Comparison of ENCODE assay signal across 1 cellular context in the genomic region with DNA sequence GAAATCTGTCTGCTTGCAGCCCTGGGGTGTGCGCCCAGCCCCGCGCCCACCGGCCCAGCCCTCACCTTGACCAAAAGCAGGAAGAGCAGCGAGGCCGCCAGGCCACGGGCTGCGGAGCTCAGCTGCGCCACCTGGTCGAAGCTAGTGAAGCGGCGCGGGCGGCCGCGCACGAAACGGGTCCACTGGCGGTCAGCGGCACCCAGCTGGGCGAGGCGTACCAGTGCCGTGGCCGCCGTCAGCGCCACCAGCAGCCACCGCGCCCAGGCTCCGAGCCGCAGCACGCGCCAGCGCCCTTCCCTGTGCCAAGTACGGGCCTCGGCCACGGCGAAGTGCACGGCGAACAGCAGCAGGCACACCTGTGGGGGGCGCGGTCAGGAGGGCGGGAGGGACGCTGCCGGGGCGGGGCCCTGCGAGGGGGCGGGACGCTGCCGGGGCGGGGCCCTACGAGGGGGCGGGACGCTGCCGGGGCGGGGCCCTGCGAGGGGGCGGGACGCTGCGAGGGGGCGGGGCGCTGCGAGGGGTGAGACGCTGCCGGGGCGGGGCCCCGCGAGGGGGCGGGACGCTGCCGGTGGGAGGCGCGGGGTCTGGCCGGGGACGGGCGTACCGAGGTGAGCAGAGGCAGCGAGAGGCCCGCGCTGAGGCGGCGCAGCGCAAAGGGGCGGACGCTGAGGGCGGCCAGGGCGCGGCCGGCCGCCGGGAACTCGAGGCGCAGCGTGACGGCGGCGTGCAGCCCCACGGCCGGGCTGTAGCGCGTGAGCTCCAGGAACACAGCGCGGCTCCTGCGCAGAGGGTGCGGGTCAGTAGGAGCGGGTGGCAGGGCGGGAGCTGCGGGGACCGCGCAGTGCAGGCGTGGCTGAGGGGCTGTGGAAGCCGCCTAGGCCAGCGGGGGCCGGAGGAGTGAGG.
TF ChIP-seq lines count a peak whose summit lies in the region.

No MANE protein-coding gene starts in this region.

TF ChIP-seq in HepG2, 621 proteins besides CTCF, POLR2A, EP300 and RAD21:
- TF ChIP-seq FIP1L1 (IDR thresholded peaks at IDR 0.05; ENCODE audit: borderline replicate concordance, insufficient read depth, low read depth, low read length), result no peak
- TF ChIP-seq, protein P1, sequence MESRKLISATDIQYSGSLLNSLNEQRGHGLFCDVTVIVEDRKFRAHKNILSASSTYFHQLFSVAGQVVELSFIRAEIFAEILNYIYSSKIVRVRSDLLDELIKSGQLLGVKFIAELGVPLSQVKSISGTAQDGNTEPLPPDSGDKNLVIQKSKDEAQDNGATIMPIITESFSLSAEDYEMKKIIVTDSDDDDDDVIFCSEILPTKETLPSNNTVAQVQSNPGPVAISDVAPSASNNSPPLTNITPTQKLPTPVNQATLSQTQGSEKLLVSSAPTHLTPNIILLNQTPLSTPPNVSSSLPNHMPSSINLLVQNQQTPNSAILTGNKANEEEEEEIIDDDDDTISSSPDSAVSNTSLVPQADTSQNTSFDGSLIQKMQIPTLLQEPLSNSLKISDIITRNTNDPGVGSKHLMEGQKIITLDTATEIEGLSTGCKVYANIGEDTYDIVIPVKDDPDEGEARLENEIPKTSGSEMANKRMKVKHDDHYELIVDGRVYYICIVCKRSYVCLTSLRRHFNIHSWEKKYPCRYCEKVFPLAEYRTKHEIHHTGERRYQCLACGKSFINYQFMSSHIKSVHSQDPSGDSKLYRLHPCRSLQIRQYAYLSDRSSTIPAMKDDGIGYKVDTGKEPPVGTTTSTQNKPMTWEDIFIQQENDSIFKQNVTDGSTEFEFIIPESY (CRISPR knock-in tag; IDR thresholded peaks at IDR 0.05), result 0 out of 2 replicates have a peak, but pooled peaks have one; percentile 25
